ENCODE assay signal across 8 cellular contexts in the genomic region with DNA sequence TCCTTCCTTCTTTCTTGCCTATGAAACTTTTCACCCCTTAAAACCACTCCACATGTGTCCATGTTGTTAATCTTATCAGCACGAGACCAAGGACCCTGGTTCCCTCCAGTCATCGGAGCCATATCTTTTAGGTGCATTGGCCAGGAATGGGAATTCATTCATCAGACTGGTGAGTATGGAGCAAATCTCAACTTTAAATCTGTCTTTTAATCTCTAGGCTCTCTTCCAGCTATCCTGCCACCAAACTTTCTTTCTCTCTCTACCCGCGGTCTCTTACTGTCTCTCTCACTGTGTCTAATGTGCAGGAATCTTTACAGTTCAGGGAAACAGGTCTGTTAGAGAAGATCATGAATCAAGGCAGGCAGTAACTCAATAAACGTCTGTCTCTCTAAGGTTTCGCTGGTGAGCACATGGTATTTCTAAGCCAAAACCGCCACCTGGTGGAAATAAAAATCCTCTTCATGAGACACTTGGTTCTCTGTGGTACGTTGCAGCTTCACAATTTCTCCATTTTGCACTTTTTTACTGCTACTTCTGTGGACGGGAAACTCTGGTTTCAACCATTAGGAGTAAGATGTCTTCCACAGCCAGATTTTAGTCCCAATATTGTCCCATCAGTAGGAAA. TPM values are rescaled to one million over a fixed set of nuclear protein-coding genes. Genes with fewer than 3 reads are reported as not detected.
DNase-seq lines count a peak whose midpoint lies in the region; ATAC-seq and TF ChIP-seq lines count a peak whose summit lies in the region.

No MANE protein-coding gene starts in this region.

- DNase-seq in COLO668 (lab: John Stamatoyannopoulos, UW; ENCODE audit: unreplicated experiment) = peak; percentile 33
- peak; percentile 63 for DNase-seq in NCI-H774 (lab: John Stamatoyannopoulos, UW)
- peak; percentile 48 for DNase-seq in activated CD4-positive, alpha-beta memory T cell treated with anti-CD3 and anti-CD28 coated beads, Interleukin-2, amount 10 ng/mL, durations not matched to agents 7 days and 5 days
- DNase-seq in foreskin fibroblast = peak; percentile 20 to 63
- no peak for DNase-seq in psoas muscle
- no peak for DNase-seq in 8988T
- DNase-seq in NK-92 (lab: John Stamatoyannopoulos, UW; ENCODE audit: unreplicated experiment) = no peak

- H3K27me3 ChIP-seq in psoas muscle (ENCODE audit: insufficient read depth in 3 of 3, low read length in 2 of 3) = no peaks in the 10 kb centered on the region

- H3K9me3 ChIP-seq in HEK293 (ENCODE audit: control insufficient read depth, insufficient read depth, low read depth, low read length) (no peaks in the 10 kb centered on the region; the same call in 1 of the 2 replicates), psoas muscle (no peaks in the 10 kb centered on the region)

- H3K9me3 Mint-ChIP-seq in activated CD4-positive, alpha-beta memory T cell treated with anti-CD3 and anti-CD28 coated beads, Interleukin-2, amount 10 ng/mL, durations not matched to agents 7 days and 5 days = peaks cover under 1% of the 10 kb centered on the region

- H3K36me3 ChIP-seq in HEK293 (ENCODE audit: control insufficient read depth in 2 of 2, insufficient read depth in 1 of 2, low read length in 2 of 2) (no peaks in the 10 kb centered on the region), psoas muscle (ENCODE audit: insufficient read depth in 1 of 2, low read depth in 1 of 2) (no peaks in the 10 kb centered on the region)

- H3K27ac Mint-ChIP-seq in activated CD4-positive, alpha-beta memory T cell treated with anti-CD3 and anti-CD28 coated beads, Interleukin-2, amount 10 ng/mL, durations not matched to agents 7 days and 5 days = no peak overlapping the region

- POLR2A ChIA-PET in HEK293 (lab: Yijun Ruan, JAX) = no interaction called here
- POLR2A ChIA-PET in activated CD4-positive, alpha-beta memory T cell treated with anti-CD3 and anti-CD28 coated beads, Interleukin-2, amount 10 ng/mL, durations not matched to agents 7 days and 5 days (lab: Charles Lee) = interaction anchor here (1.5 kb wide), 1 partner anchor 120 kb away, joined by 3 read pairs; no protein-coding TSS in a partner anchor

- H3K4me3 ChIP-seq in HEK293 (ENCODE audit: low read depth, low read length) (no peak overlapping the region), foreskin fibroblast (ENCODE audit: low read depth in 1 of 2, low read length in 2 of 2) (no peak overlapping the region), psoas muscle (no peak overlapping the region)

- H3K4me1 Mint-ChIP-seq in activated CD4-positive, alpha-beta memory T cell treated with anti-CD3 and anti-CD28 coated beads, Interleukin-2, amount 10 ng/mL, durations not matched to agents 7 days and 5 days = peaks cover 26% of the 10 kb centered on the region

- peaks cover under 1% of the 10 kb centered on the region for H3K36me3 Mint-ChIP-seq in activated CD4-positive, alpha-beta memory T cell treated with anti-CD3 and anti-CD28 coated beads, Interleukin-2, amount 10 ng/mL, durations not matched to agents 7 days and 5 days (ENCODE audit: low read depth)

- WGBS in psoas muscle, 3 donors = 13% methylated on average over 9 of the region's 9 CpGs

- peak; percentile 94 for TF ChIP-seq CTCF in HEK293 (tag by site-specific recombination; IDR thresholded peaks at IDR 0.05)
- TF ChIP-seq CTCF in foreskin fibroblast (IDR thresholded peaks at IDR 0.05; ENCODE audit: low read depth, low read length) = peak; percentile 35
- TF ChIP-seq CTCF in psoas muscle (IDR thresholded peaks at IDR 0.05) = peak; percentile 71

- peak; percentile 58 to 84 (median 68) for ATAC-seq in psoas muscle

- H3K27ac ChIP-seq in HEK293 (ENCODE audit: extremely low read depth, low read depth, low read length) = no peak overlapping the region
- no peak overlapping the region for H3K27ac ChIP-seq in psoas muscle

- H3K4me1 ChIP-seq in HEK293 (ENCODE audit: control insufficient read depth, insufficient read depth, low read length) (no peaks in the 10 kb centered on the region), psoas muscle (peaks cover 4% of the 10 kb centered on the region)

- CTCF ChIA-PET in HEK293 (lab: Yijun Ruan, JAX) = interaction anchor here (0.5 to 5.7 kb wide), 34 partner anchors 9 to 419 kb away, joined by 3 to 148 read pairs (median 6); a partner anchor contains a TSS
- CTCF ChIA-PET in activated CD4-positive, alpha-beta memory T cell treated with anti-CD3 and anti-CD28 coated beads, Interleukin-2, amount 10 ng/mL, durations not matched to agents 7 days and 5 days (lab: Charles Lee) = interaction anchor here (0.6 to 7.5 kb wide), 6 partner anchors 119 to 232 kb away, joined by 3 to 54 read pairs (median 4); a partner anchor contains a TSS

- no peak overlapping the region for H3K4me3 Mint-ChIP-seq in activated CD4-positive, alpha-beta memory T cell treated with anti-CD3 and anti-CD28 coated beads, Interleukin-2, amount 10 ng/mL, durations not matched to agents 7 days and 5 days

- H3K27me3 Mint-ChIP-seq in activated CD4-positive, alpha-beta memory T cell treated with anti-CD3 and anti-CD28 coated beads, Interleukin-2, amount 10 ng/mL, durations not matched to agents 7 days and 5 days = peaks cover 15% of the 10 kb centered on the region

- intact Hi-C loops in psoas muscle (cut with DNase I) = loop anchor here (1.0 to 5.0 kb wide), 3 partner anchors 95 to 121 kb away; no protein-coding TSS in a partner anchor

TF ChIP-seq in HEK293, 187 proteins besides CTCF, POLR2A, EP300 and RAD21 (continues in another document):
- TF ChIP-seq, protein P1, sequence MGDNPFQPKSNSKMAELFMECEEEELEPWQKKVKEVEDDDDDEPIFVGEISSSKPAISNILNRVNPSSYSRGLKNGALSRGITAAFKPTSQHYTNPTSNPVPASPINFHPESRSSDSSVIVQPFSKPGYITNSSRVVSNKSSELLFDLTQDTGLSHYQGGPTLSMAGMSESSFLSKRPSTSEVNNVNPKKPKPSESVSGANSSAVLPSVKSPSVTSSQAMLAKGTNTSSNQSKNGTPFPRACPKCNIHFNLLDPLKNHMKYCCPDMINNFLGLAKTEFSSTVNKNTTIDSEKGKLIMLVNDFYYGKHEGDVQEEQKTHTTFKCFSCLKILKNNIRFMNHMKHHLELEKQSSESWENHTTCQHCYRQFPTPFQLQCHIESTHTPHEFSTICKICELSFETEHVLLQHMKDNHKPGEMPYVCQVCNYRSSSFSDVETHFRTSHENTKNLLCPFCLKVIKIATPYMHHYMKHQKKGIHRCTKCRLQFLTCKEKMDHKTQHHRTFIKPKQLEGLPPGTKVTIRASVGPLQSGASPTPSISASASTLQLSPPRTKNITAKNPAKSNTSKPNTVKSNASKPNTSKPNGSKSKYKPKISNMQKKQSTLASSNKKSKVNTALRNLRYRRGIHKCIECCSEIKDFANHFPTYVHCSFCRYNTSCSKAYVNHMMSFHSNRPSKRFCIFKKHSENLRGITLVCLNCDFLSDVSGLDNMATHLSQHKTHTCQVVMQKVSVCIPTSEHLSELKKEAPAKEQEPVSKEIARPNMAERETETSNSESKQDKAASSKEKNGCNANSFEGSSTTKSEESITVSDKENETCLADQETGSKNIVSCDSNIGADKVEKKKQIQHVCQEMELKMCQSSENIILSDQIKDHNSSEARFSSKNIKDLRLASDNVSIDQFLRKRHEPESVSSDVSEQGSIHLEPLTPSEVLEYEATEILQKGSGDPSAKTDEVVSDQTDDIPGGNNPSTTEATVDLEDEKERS (tag by site-specific recombination; IDR thresholded peaks at IDR 0.05) = no peak
- TF ChIP-seq ZNF140 (tag by site-specific recombination; IDR thresholded peaks at IDR 0.05) = no peak
- no peak for TF ChIP-seq ZNF610 (tag by site-specific recombination; IDR thresholded peaks at IDR 0.05; ENCODE audit: borderline replicate concordance)
- TF ChIP-seq, protein P2, sequence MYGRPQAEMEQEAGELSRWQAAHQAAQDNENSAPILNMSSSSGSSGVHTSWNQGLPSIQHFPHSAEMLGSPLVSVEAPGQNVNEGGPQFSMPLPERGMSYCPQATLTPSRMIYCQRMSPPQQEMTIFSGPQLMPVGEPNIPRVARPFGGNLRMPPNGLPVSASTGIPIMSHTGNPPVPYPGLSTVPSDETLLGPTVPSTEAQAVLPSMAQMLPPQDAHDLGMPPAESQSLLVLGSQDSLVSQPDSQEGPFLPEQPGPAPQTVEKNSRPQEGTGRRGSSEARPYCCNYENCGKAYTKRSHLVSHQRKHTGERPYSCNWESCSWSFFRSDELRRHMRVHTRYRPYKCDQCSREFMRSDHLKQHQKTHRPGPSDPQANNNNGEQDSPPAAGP (tag by site-specific recombination; IDR thresholded peaks at IDR 0.05) = no peak
- TF ChIP-seq, protein P3, sequence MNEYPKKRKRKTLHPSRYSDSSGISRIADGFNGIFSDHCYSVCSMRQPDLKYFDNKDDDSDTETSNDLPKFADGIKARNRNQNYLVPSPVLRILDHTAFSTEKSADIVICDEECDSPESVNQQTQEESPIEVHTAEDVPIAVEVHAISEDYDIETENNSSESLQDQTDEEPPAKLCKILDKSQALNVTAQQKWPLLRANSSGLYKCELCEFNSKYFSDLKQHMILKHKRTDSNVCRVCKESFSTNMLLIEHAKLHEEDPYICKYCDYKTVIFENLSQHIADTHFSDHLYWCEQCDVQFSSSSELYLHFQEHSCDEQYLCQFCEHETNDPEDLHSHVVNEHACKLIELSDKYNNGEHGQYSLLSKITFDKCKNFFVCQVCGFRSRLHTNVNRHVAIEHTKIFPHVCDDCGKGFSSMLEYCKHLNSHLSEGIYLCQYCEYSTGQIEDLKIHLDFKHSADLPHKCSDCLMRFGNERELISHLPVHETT (tag by site-specific recombination; IDR thresholded peaks at IDR 0.05) = no peak
- TF ChIP-seq ZXDB (tag by site-specific recombination; IDR thresholded peaks at IDR 0.05) = no peak
- TF ChIP-seq, protein P4, sequence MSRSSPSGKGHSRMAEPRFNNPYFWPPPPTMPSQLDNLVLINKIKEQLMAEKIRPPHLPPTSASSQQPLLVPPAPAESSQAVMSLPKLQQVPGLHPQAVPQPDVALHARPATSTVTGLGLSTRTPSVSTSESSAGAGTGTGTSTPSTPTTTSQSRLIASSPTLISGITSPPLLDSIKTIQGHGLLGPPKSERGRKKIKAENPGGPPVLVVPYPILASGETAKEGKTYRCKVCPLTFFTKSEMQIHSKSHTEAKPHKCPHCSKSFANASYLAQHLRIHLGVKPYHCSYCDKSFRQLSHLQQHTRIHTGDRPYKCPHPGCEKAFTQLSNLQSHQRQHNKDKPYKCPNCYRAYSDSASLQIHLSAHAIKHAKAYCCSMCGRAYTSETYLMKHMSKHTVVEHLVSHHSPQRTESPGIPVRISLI (tag by site-specific recombination; IDR thresholded peaks at IDR 0.05) = no peak
- no peak for TF ChIP-seq ZNF138 (tag by site-specific recombination; IDR thresholded peaks at IDR 0.05; ENCODE audit: borderline replicate concordance)
- TF ChIP-seq EGR2 (tag by site-specific recombination; IDR thresholded peaks at IDR 0.05; ENCODE audit: low read depth) = no peak
- no peak for TF ChIP-seq ZNF324 (tag by site-specific recombination; IDR thresholded peaks at IDR 0.05)

RNA-seq across cellular contexts. Expression of a gene that starts 16.1 kb away (rescaled TPM):
- not detected for total RNA-seq in activated CD4-positive, alpha-beta memory T cell treated with anti-CD3 and anti-CD28 coated beads, Interleukin-2, amount 10 ng/mL, durations not matched to agents 7 days and 5 days
- total RNA-seq in psoas muscle = not detected
- not detected for polyA plus RNA-seq in psoas muscle

RNA-seq across cellular contexts. Expression of a gene that starts 32.4 kb away (rescaled TPM):
- total RNA-seq in activated CD4-positive, alpha-beta memory T cell treated with anti-CD3 and anti-CD28 coated beads, Interleukin-2, amount 10 ng/mL, durations not matched to agents 7 days and 5 days = under 1 TPM in 1 of 2 experiments, not detected in 1; 0.90 TPM
- total RNA-seq in psoas muscle = not detected
- not detected for polyA plus RNA-seq in psoas muscle

Comparison
In these comparisons a context has a peak if more than half of its experiments do, and no peak if none do; other contexts are left out.
1. DNase-seq: peak in COLO668 (single experiment), NCI-H774 (single experiment), activated CD4-positive, alpha-beta memory T cell treated with anti-CD3 and anti-CD28 coated beads, Interleukin-2, amount 10 ng/mL, durations not matched to agents 7 days and 5 days (single experiment) and foreskin fibroblast (2 of 2); none in psoas muscle (0 of 2), 8988T (single experiment) and NK-92 (single experiment).
2. CTCF ChIP-seq: peak in every context shown above with its lines; median percentile 94 in HEK293; 71 in psoas muscle; 35 in foreskin fibroblast.